Comparison of ENCODE assay signal across 6 cellular contexts in genomic region chr3:68428495-68428894, GRCh38.
"Had no signal": no experiment of that assay in that cellular context is flagged by ENCODE, and none has a peak within 500 bp of the region (broad histone marks: within the 10 kb centered on the region; RNA-seq: fewer than 3 reads in every experiment).

No MANE protein-coding gene starts in this region.

- ATAC-seq: K562 had no signal

- DNase-seq: KBM-7, KG1 had no signal

- H3K9ac ChIP-seq: KMS-11 had no signal

- H3K27ac ChIP-seq: HL-60, KMS-11 had no signal

- H3K4me2 ChIP-seq: KMS-11 had no signal

- FAIRE-seq: HTR-8/SVneo, K562 had no signal

- H3K4me3 ChIP-seq: K562 had no signal
